Comparison of ENCODE assay signal across 25 cellular contexts in the genomic region with DNA sequence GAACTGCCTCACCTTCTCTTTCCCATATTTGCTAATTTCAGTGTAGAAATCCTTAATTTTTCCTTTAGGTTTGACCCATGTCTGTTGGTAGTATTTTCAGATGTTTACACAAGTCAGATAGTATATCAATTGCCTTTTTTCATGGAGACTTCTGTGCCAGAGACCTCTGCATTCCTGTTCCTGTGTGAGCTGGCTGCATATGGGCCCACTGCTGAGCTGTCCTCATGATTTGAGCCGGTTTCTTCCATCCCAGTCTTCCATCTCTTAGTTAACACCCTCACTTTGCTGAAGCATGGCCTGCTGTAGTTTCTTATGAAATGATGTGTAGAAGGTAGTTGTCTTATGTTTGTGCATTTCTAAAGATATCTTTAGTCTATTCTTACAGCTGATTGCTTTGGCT. TPM values are rescaled to one million over a fixed set of nuclear protein-coding genes. Genes with fewer than 3 reads are reported as not detected.
"Had no signal": no experiment of that assay in that cellular context is flagged by ENCODE, and none has a peak within 500 bp of the region (broad histone marks: within the 10 kb centered on the region; RNA-seq: fewer than 3 reads in every experiment).

No MANE protein-coding gene starts in this region.

- DNase-seq: activated CD4-positive, alpha-beta T cell treated with anti-CD3 and anti-CD28 coated beads for 4 hours; activated CD4-positive, alpha-beta T cell treated with anti-CD3 and anti-CD28 coated beads, Interleukin-2, amount 50 U/mL, for 48 hours; activated CD4-positive, CD25-positive, alpha-beta regulatory T cell; activated naive CD4-positive, alpha-beta T cell treated with anti-CD3 and anti-CD28 coated beads, Interleukin-2, amount 10 ng/mL, durations not matched to agents 7 days and 5 days; activated naive CD8-positive, alpha-beta T cell treated with anti-CD3 and anti-CD28 coated beads, Interleukin-2, amount 50 U/mL, for 24 hours; activated T-cell treated with anti-CD3 and anti-CD28 coated beads, Interleukin-2, amount 50 U/mL, for 48 hours; anterior cingulate cortex; effector CD4-positive, alpha-beta T cell; gastrocnemius medialis; head of caudate nucleus; lower lobe of right lung; naive thymus-derived CD8-positive, alpha-beta T cell; spleen; stimulated activated CD4-positive, alpha-beta T cell treated with anti-CD3 and anti-CD28 coated beads, Interleukin-4, amount 100 ng/mL, for 1 hour; stimulated activated naive CD4-positive, alpha-beta T cell; T-helper 17 cell; testis; upper lobe of right lung had no signal

- H3K27me3 Mint-ChIP-seq: activated naive CD4-positive, alpha-beta T cell treated with anti-CD3 and anti-CD28 coated beads, Interleukin-2, amount 10 ng/mL, durations not matched to agents 7 days and 5 days; activated naive CD8-positive, alpha-beta T cell treated with anti-CD3 and anti-CD28 coated beads, Interleukin-2, amount 50 U/mL, for 24 hours; dendritic cell treated with granulocyte-macrophage colony-stimulating factor and Interleukin-4, amounts not matched to agents 40 ng/mL and 50 ng/mL, for 4 days; T-helper 17 cell had no signal

- H3K9me3 ChIP-seq: gastrocnemius medialis, lower lobe of right lung, prostate gland, spleen, testis, upper lobe of right lung had no signal

- H2AFZ ChIP-seq: neural progenitor cell had no signal

- H3K36me3 ChIP-seq: gastrocnemius medialis, lower lobe of right lung, neural progenitor cell, prostate gland, spleen, upper lobe of right lung had no signal

- H3K27ac ChIP-seq: gastrocnemius medialis, lower lobe of right lung, neural progenitor cell, prostate gland, spleen, testis, upper lobe of right lung had no signal

- ATAC-seq: activated naive CD8-positive, alpha-beta T cell treated with anti-CD3 and anti-CD28 coated beads, Interleukin-2, amount 50 U/mL, for 24 hours; gastrocnemius medialis; left lobe of liver; lower lobe of right lung; naive thymus-derived CD8-positive, alpha-beta T cell; T-helper 17 cell; upper lobe of right lung had no signal

- H3K36me3 Mint-ChIP-seq: activated naive CD4-positive, alpha-beta T cell treated with anti-CD3 and anti-CD28 coated beads, Interleukin-2, amount 10 ng/mL, durations not matched to agents 7 days and 5 days; brain; neural progenitor cell had no signal

- H3K4me2 ChIP-seq: neural progenitor cell had no signal

- H3K27ac Mint-ChIP-seq: activated naive CD4-positive, alpha-beta T cell treated with anti-CD3 and anti-CD28 coated beads, Interleukin-2, amount 10 ng/mL, durations not matched to agents 7 days and 5 days; activated naive CD8-positive, alpha-beta T cell treated with anti-CD3 and anti-CD28 coated beads, Interleukin-2, amount 50 U/mL, for 24 hours; brain; dendritic cell treated with granulocyte-macrophage colony-stimulating factor and Interleukin-4, amounts not matched to agents 40 ng/mL and 50 ng/mL, for 4 days; naive thymus-derived CD8-positive, alpha-beta T cell; neural progenitor cell had no signal

- H3K4me1 Mint-ChIP-seq: activated naive CD4-positive, alpha-beta T cell treated with anti-CD3 and anti-CD28 coated beads, Interleukin-2, amount 10 ng/mL, durations not matched to agents 7 days and 5 days; activated naive CD8-positive, alpha-beta T cell treated with anti-CD3 and anti-CD28 coated beads, Interleukin-2, amount 50 U/mL, for 24 hours; brain; naive thymus-derived CD8-positive, alpha-beta T cell; neural progenitor cell; T-helper 17 cell had no signal

- H3K4me3 Mint-ChIP-seq: activated naive CD4-positive, alpha-beta T cell treated with anti-CD3 and anti-CD28 coated beads, Interleukin-2, amount 10 ng/mL, durations not matched to agents 7 days and 5 days; activated naive CD8-positive, alpha-beta T cell treated with anti-CD3 and anti-CD28 coated beads, Interleukin-2, amount 50 U/mL, for 24 hours; brain; dendritic cell treated with granulocyte-macrophage colony-stimulating factor and Interleukin-4, amounts not matched to agents 40 ng/mL and 50 ng/mL, for 4 days; naive thymus-derived CD8-positive, alpha-beta T cell; neural progenitor cell; T-helper 17 cell had no signal

- H3K4me1 ChIP-seq: gastrocnemius medialis, lower lobe of right lung, neural progenitor cell, prostate gland, spleen, testis, upper lobe of right lung had no signal

- H3K27me3 ChIP-seq: gastrocnemius medialis, neural progenitor cell, spleen, testis, upper lobe of right lung had no signal

- H3K9me3 Mint-ChIP-seq: activated naive CD4-positive, alpha-beta T cell treated with anti-CD3 and anti-CD28 coated beads, Interleukin-2, amount 10 ng/mL, durations not matched to agents 7 days and 5 days; activated naive CD8-positive, alpha-beta T cell treated with anti-CD3 and anti-CD28 coated beads, Interleukin-2, amount 50 U/mL, for 24 hours; brain; dendritic cell treated with granulocyte-macrophage colony-stimulating factor and Interleukin-4, amounts not matched to agents 40 ng/mL and 50 ng/mL, for 4 days; neural progenitor cell had no signal

- H3K4me3 ChIP-seq: gastrocnemius medialis, lower lobe of right lung, neural progenitor cell, prostate gland, spleen, testis, upper lobe of right lung had no signal

RNA-seq across cellular contexts. Expression of a gene that starts 40.0 kb away (rescaled TPM):
- total RNA-seq: cardiac septum, osteocyte had no signal
